In genomic region chr16:51165043-51165442, GRCh38 we compare ENCODE assay signal across 37 cellular contexts. TPM values are rescaled to one million over a fixed set of nuclear protein-coding genes. Genes with fewer than 3 reads are reported as not detected.
"Had no signal": no experiment of that assay in that cellular context is flagged by ENCODE, and none has a peak within 500 bp of the region (broad histone marks: within the 10 kb centered on the region; RNA-seq: fewer than 3 reads in every experiment).

No MANE protein-coding gene starts in this region.

- H3K4me3 ChIP-seq: adrenal gland, body of pancreas, breast epithelium had no signal

- ATAC-seq: activated CD8-positive, alpha-beta T cell treated with anti-CD3 and anti-CD28 coated beads for 36 hours; activated naive CD4-positive, alpha-beta T cell treated with anti-CD3 and anti-CD28 coated beads, Interleukin-2, amount 50 U/mL, for 72 hours; activated T-cell treated with anti-CD3 and anti-CD28 coated beads, Interleukin-2, amount 50 U/mL, for 4 hours; activated T-cell treated with anti-CD3 and anti-CD28 coated beads, Interleukin-2, amount 50 U/mL, for 72 hours; activated T-helper 17 cell treated with anti-CD3 and anti-CD28 coated beads, Interleukin-2, amount 50 U/mL, for 72 hours; body of pancreas had no signal

- H3K9me3 ChIP-seq: adrenal gland, body of pancreas, breast epithelium had no signal

- H3K36me3 Mint-ChIP-seq: activated CD4-positive, alpha-beta memory T cell treated with anti-CD3 and anti-CD28 coated beads for 36 hours; activated naive CD4-positive, alpha-beta T cell treated with anti-CD3 and anti-CD28 coated beads, Interleukin-2, amount 50 U/mL, for 72 hours; activated naive CD8-positive, alpha-beta T cell treated with anti-CD3 and anti-CD28 coated beads for 36 hours had no signal

- H3K9me3 Mint-ChIP-seq: activated B cell treated with CpG ODN at 0.5 μM for 24 hours; activated CD4-positive, alpha-beta memory T cell treated with anti-CD3 and anti-CD28 coated beads for 36 hours; activated CD4-positive, alpha-beta T cell treated with anti-CD3 and anti-CD28 coated beads, Interleukin-2, amount 10 ng/mL, durations not matched to agents 24 days and 14 days; activated CD8-positive, alpha-beta T cell treated with anti-CD3 and anti-CD28 coated beads for 36 hours; activated naive CD4-positive, alpha-beta T cell treated with anti-CD3 and anti-CD28 coated beads for 36 hours; activated naive CD4-positive, alpha-beta T cell treated with anti-CD3 and anti-CD28 coated beads, Interleukin-2, amount 50 U/mL, for 72 hours; activated naive CD8-positive, alpha-beta T cell treated with anti-CD3 and anti-CD28 coated beads for 36 hours; activated T-cell treated with anti-CD3 and anti-CD28 coated beads, Interleukin-2, amount 50 U/mL, for 4 hours; activated T-cell treated with anti-CD3 and anti-CD28 coated beads, Interleukin-2, amount 50 U/mL, for 72 hours; activated T-helper 1 cell treated with anti-CD3 and anti-CD28 coated beads, Interleukin-12 subunit alpha, Interleukin-12 subunit beta, Interleukin-2, Interleukin-4 antibody, amounts not matched to agents 30 ng/mL and 10 ng/mL and 1 ng/mL, durations not matched to agents 14 hours and 24 hours and 36 hours; activated T-helper 17 cell treated with anti-CD3 and anti-CD28 coated beads, Interleukin-2, amount 50 U/mL, for 72 hours; T-helper 1 cell treated with Interleukin-12 subunit alpha and Interleukin-12 subunit beta and Interleukin-4 antibody, amounts not matched to agents 30 μg/mL and 1 μg/mL, for 36 hours; T-helper 2 cell treated with Interferon-gamma antibody and Interleukin-4, amounts not matched to agents 5 μg/mL and 100 μg/mL, for 36 hours had no signal

- DNase-seq: activated B cell treated with CpG ODN at 0.5 μM for 24 hours; activated CD4-positive, alpha-beta memory T cell treated with anti-CD3 and anti-CD28 coated beads for 36 hours; activated CD4-positive, alpha-beta T cell treated with anti-CD3 and anti-CD28 coated beads for 4 hours; activated CD4-positive, alpha-beta T cell treated with anti-CD3 and anti-CD28 coated beads, Interleukin-2, amount 10 ng/mL, durations not matched to agents 24 days and 14 days; activated CD4-positive, alpha-beta T cell treated with anti-CD3 and anti-CD28 coated beads, Interleukin-2, amount 50 U/mL, for 1 hour; activated CD4-positive, alpha-beta T cell treated with anti-CD3 and anti-CD28 coated beads, Interleukin-2, amount 50 U/mL, for 4 hours; activated CD4-positive, CD25-positive, alpha-beta regulatory T cell treated with anti-CD3 and anti-CD28 coated beads, Interleukin-2, amount 50 U/mL, for 72 hours; activated CD8-positive, alpha-beta memory T cell treated with anti-CD3 and anti-CD28 coated beads, Interleukin-2, amount 50 U/mL, for 4 hours; activated CD8-positive, alpha-beta T cell treated with anti-CD3 and anti-CD28 coated beads for 36 hours; activated effector memory CD4-positive, alpha-beta T cell treated with anti-CD3 and anti-CD28 coated beads, Interleukin-2, amount 50 U/mL, for 16 hours; activated gamma-delta T cell treated with Interleukin-2 at 50 U/mL for 16 hours; activated naive CD4-positive, alpha-beta T cell; activated naive CD4-positive, alpha-beta T cell treated with anti-CD3 and anti-CD28 coated beads for 36 hours; activated naive CD4-positive, alpha-beta T cell treated with anti-CD3 and anti-CD28 coated beads, Interleukin-2, amount 50 U/mL, for 16 hours; activated naive CD8-positive, alpha-beta T cell treated with anti-CD3 and anti-CD28 coated beads for 36 hours; activated T-cell treated with anti-CD3 and anti-CD28 coated beads for 4 hours; activated T-cell treated with anti-CD3 and anti-CD28 coated beads, Interleukin-2, amount 50 U/mL, for 1 hour; activated T-cell treated with anti-CD3 and anti-CD28 coated beads, Interleukin-2, amount 50 U/mL, for 4 hours; activated T-cell treated with anti-CD3 and anti-CD28 coated beads, Interleukin-2, amount 50 U/mL, for 72 hours; adrenal gland; amniotic stem cell; aorta; body of pancreas; brain microvascular endothelial cell; central memory CD4-positive, alpha-beta T cell; T-helper 2 cell; T-helper 9 cell had no signal

- H3K27me3 Mint-ChIP-seq: activated B cell treated with CpG ODN at 0.5 μM for 24 hours; activated CD4-positive, alpha-beta T cell treated with anti-CD3 and anti-CD28 coated beads, Interleukin-2, amount 10 ng/mL, durations not matched to agents 24 days and 14 days had no signal

- H3K27me3 ChIP-seq: body of pancreas, brain microvascular endothelial cell had no signal

- FAIRE-seq: astrocyte, TTC549 had no signal

- H3K4me3 Mint-ChIP-seq: activated B cell treated with CpG ODN at 0.5 μM for 24 hours; activated CD4-positive, alpha-beta memory T cell treated with anti-CD3 and anti-CD28 coated beads for 36 hours; activated CD4-positive, alpha-beta T cell treated with anti-CD3 and anti-CD28 coated beads, Interleukin-2, amount 10 ng/mL, durations not matched to agents 24 days and 14 days; activated CD8-positive, alpha-beta T cell treated with anti-CD3 and anti-CD28 coated beads for 36 hours; activated naive CD4-positive, alpha-beta T cell treated with anti-CD3 and anti-CD28 coated beads for 36 hours; activated naive CD8-positive, alpha-beta T cell treated with anti-CD3 and anti-CD28 coated beads for 36 hours; activated T-cell treated with anti-CD3 and anti-CD28 coated beads, Interleukin-2, amount 50 U/mL, for 4 hours; activated T-cell treated with anti-CD3 and anti-CD28 coated beads, Interleukin-2, amount 50 U/mL, for 72 hours; activated T-helper 1 cell treated with anti-CD3 and anti-CD28 coated beads, Interleukin-12 subunit alpha, Interleukin-12 subunit beta, Interleukin-2, Interleukin-4 antibody, amounts not matched to agents 30 ng/mL and 10 ng/mL and 1 ng/mL, durations not matched to agents 14 hours and 24 hours and 36 hours; activated T-helper 17 cell treated with anti-CD3 and anti-CD28 coated beads, Interleukin-2, amount 50 U/mL, for 72 hours; T-helper 1 cell treated with Interleukin-12 subunit alpha and Interleukin-12 subunit beta and Interleukin-4 antibody, amounts not matched to agents 30 μg/mL and 1 μg/mL, for 36 hours; T-helper 2 cell treated with Interferon-gamma antibody and Interleukin-4, amounts not matched to agents 5 μg/mL and 100 μg/mL, for 36 hours had no signal

- H3K4me1 ChIP-seq: adrenal gland, body of pancreas, breast epithelium had no signal

- H3K27ac ChIP-seq: adrenal gland, body of pancreas, brain microvascular endothelial cell, breast epithelium, VCaP had no signal

- H3K27ac Mint-ChIP-seq: activated B cell treated with CpG ODN at 0.5 μM for 24 hours; activated CD4-positive, alpha-beta memory T cell treated with anti-CD3 and anti-CD28 coated beads for 36 hours; activated CD4-positive, alpha-beta T cell treated with anti-CD3 and anti-CD28 coated beads, Interleukin-2, amount 10 ng/mL, durations not matched to agents 24 days and 14 days; activated CD8-positive, alpha-beta T cell treated with anti-CD3 and anti-CD28 coated beads for 36 hours; activated naive CD4-positive, alpha-beta T cell treated with anti-CD3 and anti-CD28 coated beads for 36 hours; activated naive CD4-positive, alpha-beta T cell treated with anti-CD3 and anti-CD28 coated beads, Interleukin-2, amount 50 U/mL, for 72 hours; activated naive CD8-positive, alpha-beta T cell treated with anti-CD3 and anti-CD28 coated beads for 36 hours; activated T-cell treated with anti-CD3 and anti-CD28 coated beads, Interleukin-2, amount 50 U/mL, for 72 hours; activated T-helper 1 cell treated with anti-CD3 and anti-CD28 coated beads, Interleukin-12 subunit alpha, Interleukin-12 subunit beta, Interleukin-2, Interleukin-4 antibody, amounts not matched to agents 30 ng/mL and 10 ng/mL and 1 ng/mL, durations not matched to agents 14 hours and 24 hours and 36 hours; activated T-helper 17 cell treated with anti-CD3 and anti-CD28 coated beads, Interleukin-2, amount 50 U/mL, for 72 hours; T-helper 1 cell treated with Interleukin-12 subunit alpha and Interleukin-12 subunit beta and Interleukin-4 antibody, amounts not matched to agents 30 μg/mL and 1 μg/mL, for 36 hours; T-helper 2 cell treated with Interferon-gamma antibody and Interleukin-4, amounts not matched to agents 5 μg/mL and 100 μg/mL, for 36 hours had no signal

- H3K4me1 Mint-ChIP-seq: activated B cell treated with CpG ODN at 0.5 μM for 24 hours; activated CD4-positive, alpha-beta T cell treated with anti-CD3 and anti-CD28 coated beads, Interleukin-2, amount 10 ng/mL, durations not matched to agents 24 days and 14 days; activated naive CD8-positive, alpha-beta T cell treated with anti-CD3 and anti-CD28 coated beads for 36 hours; activated T-helper 17 cell treated with anti-CD3 and anti-CD28 coated beads, Interleukin-2, amount 50 U/mL, for 72 hours had no signal

- H3K36me3 ChIP-seq: adrenal gland, brain microvascular endothelial cell, breast epithelium had no signal

RNA-seq across cellular contexts. Expression of gene SALL1, which starts 14.0 kb away (rescaled TPM):
- total RNA-seq: activated B cell treated with CpG ODN at 0.5 μM for 24 hours; activated CD4-positive, alpha-beta memory T cell treated with anti-CD3 and anti-CD28 coated beads for 36 hours; activated CD4-positive, alpha-beta T cell treated with anti-CD3 and anti-CD28 coated beads, Interleukin-2, amount 10 ng/mL, durations not matched to agents 24 days and 14 days; activated CD8-positive, alpha-beta memory T cell treated with anti-CD3 and anti-CD28 coated beads for 36 hours; activated CD8-positive, alpha-beta T cell treated with anti-CD3 and anti-CD28 coated beads for 36 hours; activated naive CD4-positive, alpha-beta T cell treated with anti-CD3 and anti-CD28 coated beads for 36 hours; activated naive CD4-positive, alpha-beta T cell treated with anti-CD3 and anti-CD28 coated beads, Interleukin-2, amount 50 U/mL, for 72 hours; activated naive CD8-positive, alpha-beta T cell treated with anti-CD3 and anti-CD28 coated beads for 36 hours; activated T-cell treated with anti-CD3 and anti-CD28 coated beads, Interleukin-2, amount 50 U/mL, for 4 hours; activated T-cell treated with anti-CD3 and anti-CD28 coated beads, Interleukin-2, amount 50 U/mL, for 72 hours; activated T-helper 1 cell treated with anti-CD3 and anti-CD28 coated beads, Interleukin-12 subunit alpha, Interleukin-12 subunit beta, Interleukin-2, Interleukin-4 antibody, amounts not matched to agents 30 ng/mL and 10 ng/mL and 1 ng/mL, durations not matched to agents 14 hours and 24 hours and 36 hours; activated T-helper 17 cell treated with anti-CD3 and anti-CD28 coated beads, Interleukin-2, amount 50 U/mL, for 72 hours; aorta had no signal
- polyA plus RNA-seq: aorta had no signal
